In the genomic region with DNA sequence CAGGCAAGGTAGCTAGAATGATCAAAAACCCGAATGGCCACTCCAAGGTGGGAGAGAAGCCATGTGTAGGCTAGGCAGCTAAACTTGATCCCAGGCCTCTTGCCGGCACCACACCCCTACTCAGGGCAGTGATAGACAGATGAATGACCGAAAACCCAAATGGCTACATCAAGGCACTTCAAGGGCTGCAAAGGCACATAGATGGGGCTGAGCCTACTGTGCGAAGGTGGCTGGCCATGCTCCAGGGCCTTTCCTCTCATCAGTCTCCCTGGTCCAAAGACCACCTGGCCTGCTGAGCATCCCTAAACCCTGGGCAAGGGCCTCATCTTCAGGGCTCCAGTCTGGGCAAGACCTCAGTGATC, we compare ENCODE assay signal across 30 cellular contexts. TPM values are rescaled to one million over a fixed set of nuclear protein-coding genes. Genes with fewer than 3 reads are reported as not detected.
DNase-seq lines count a peak whose midpoint lies in the region; ATAC-seq, FAIRE-seq and TF ChIP-seq lines count a peak whose summit lies in the region.
"Had no signal": no experiment of that assay in that cellular context is flagged by ENCODE, and none has a peak within 500 bp of the region (broad histone marks: within the 10 kb centered on the region; RNA-seq: fewer than 3 reads in every experiment).

No MANE protein-coding gene starts in this region.

- H3K9me3 ChIP-seq in right cardiac atrium (ENCODE audit: control insufficient read depth, low read length) = no peaks in the 10 kb centered on the region
- no peaks in the 10 kb centered on the region; the same call in 2 of the 3 replicates for H3K9me3 ChIP-seq in GM12878 (replicated peaks; ENCODE audit: control insufficient read depth, insufficient read depth, low read length)
- H3K9me3 ChIP-seq in osteoblast (ENCODE audit: low read depth, low read length) = no peaks in the 10 kb centered on the region
- no peaks in the 10 kb centered on the region for H3K9me3 ChIP-seq in uterus
- H3K9me3 ChIP-seq: A549, body of pancreas, heart right ventricle, MG63, psoas muscle, SJSA1, thoracic aorta, vagina had no signal

- H3K79me2 ChIP-seq in GM12878 (ENCODE audit: control insufficient read depth, insufficient read depth, low read length) = no peaks in the 10 kb centered on the region
- H3K79me2 ChIP-seq in osteoblast (ENCODE audit: insufficient read depth, low read length) = no peaks in the 10 kb centered on the region

- TF ChIP-seq EP300 in GM12878 (IDR thresholded peaks at IDR 0.05; ENCODE audit: borderline replicate concordance in 1 of 2, control insufficient read depth in 1 of 2, low read depth in 2 of 2, low read length in 2 of 2) = no peak

- POLR2A ChIA-PET in GM12878 (lab: Charles Lee) = no interaction called here

- no peak overlapping the region for H3K4me3 ChIP-seq in right cardiac atrium (ENCODE audit: low read length)
- H3K4me3 ChIP-seq in GM12878 = no peak overlapping the region
- H3K4me3 ChIP-seq in osteoblast (ENCODE audit: insufficient read depth, low read length) = no peak overlapping the region
- H3K4me3 ChIP-seq in uterus = no peak overlapping the region
- H3K4me3 ChIP-seq: A549, body of pancreas, heart right ventricle, MG63, psoas muscle, SJSA1, thoracic aorta, vagina had no signal

- no peak overlapping the region for H3K27ac ChIP-seq in right cardiac atrium (ENCODE audit: low read length)
- H3K27ac ChIP-seq in GM12878 (ENCODE audit: control insufficient read depth, insufficient read depth) = no peak overlapping the region
- H3K27ac ChIP-seq in osteoblast (ENCODE audit: low read depth, low read length) = peak overlapping the region; percentile 58
- no peak overlapping the region for H3K27ac ChIP-seq in uterus
- H3K27ac ChIP-seq: A549, body of pancreas, HL-60, KMS-11, psoas muscle, SJSA1, thoracic aorta, vagina had no signal

- intact Hi-C loops in Right ventricle myocardium inferior (cut with DNase I) = no loop called here
- intact Hi-C loops in right cardiac atrium (cut with DNase I) = no loop called here
- intact Hi-C loops in GM12878 (cut with micrococcal nuclease; ENCODE audit: unreplicated experiment) = loop anchor here (2.0 kb wide), 1 partner anchor 97 kb away; no protein-coding TSS in a partner anchor
- intact Hi-C loops in uterus (cut with DNase I; ENCODE audit: low total_unique reads) = no loop called here

- no peak for TF ChIP-seq RAD21 in GM12878 (IDR thresholded peaks at IDR 0.05; ENCODE audit: insufficient read depth, low read depth, low read length)

- H3K27me3 ChIP-seq in right cardiac atrium (ENCODE audit: control insufficient read depth, insufficient read depth) = no peaks in the 10 kb centered on the region
- no peaks in the 10 kb centered on the region; a peak in 1 of 4 replicates for H3K27me3 ChIP-seq in GM12878 (replicated peaks in 1 of 2; ENCODE audit: control insufficient read depth in 2 of 2, insufficient read depth in 2 of 2, low read length in 1 of 2)
- peaks cover 8% of the 10 kb centered on the region for H3K27me3 ChIP-seq in osteoblast (ENCODE audit: insufficient read depth, low read length)
- no peaks in the 10 kb centered on the region for H3K27me3 ChIP-seq in uterus
- H3K27me3 ChIP-seq: body of pancreas, MG63, vagina had no signal

- WGBS in right cardiac atrium = 92% methylated on average over 4 of the region's 4 CpGs
- WGBS in GM12878 (ENCODE audit: insufficient coverage, insufficient replicate concordance, low lambda C conversion rate, missing lambda C conversion rate) = 61% methylated on average over 4 of the region's 4 CpGs

- H4K20me1 ChIP-seq in GM12878 (ENCODE audit: control insufficient read depth, insufficient read depth) = no peaks in the 10 kb centered on the region
- no peaks in the 10 kb centered on the region for H4K20me1 ChIP-seq in osteoblast (ENCODE audit: insufficient read depth, low read length)

- no TSS peak for BruUV-seq in GM12878 (replicated peaks; lab: Mats Ljungman, UMichigan)

- RAD21 ChIA-PET in GM12878 (lab: Charles Lee; ENCODE audit: unreplicated experiment) = interaction anchor here (0.8 to 5.0 kb wide), 2 partner anchors 95 to 109 kb away, joined by 3 to 33 read pairs; no protein-coding TSS in a partner anchor

- H3K36me3 ChIP-seq in GM12878 (ENCODE audit: control insufficient read depth in 2 of 2, insufficient read depth in 2 of 2, low read length in 1 of 2) = no peaks in the 10 kb centered on the region
- no peaks in the 10 kb centered on the region for H3K36me3 ChIP-seq in osteoblast (ENCODE audit: insufficient read depth, low read length)
- no peaks in the 10 kb centered on the region for H3K36me3 ChIP-seq in uterus
- H3K36me3 ChIP-seq: heart right ventricle, MG63, SJSA1, thoracic aorta, vagina had no signal

- CTCF ChIA-PET in GM12878 (lab: Yijun Ruan, JAX) = interaction anchor here (1.2 to 16.3 kb wide), 8 partner anchors 8 to 111 kb away, joined by 4 to 363 read pairs (median 40); a partner anchor contains a TSS

- TF ChIP-seq CTCF in GM12878 (IDR thresholded peaks at IDR 0.05 in 2 of 3, conservative IDR thresholded peaks at IDR 0.05 in 1 of 3; ENCODE audit: control insufficient read depth in 2 of 3, extremely low read depth in 1 of 3, insufficient read depth in 1 of 3, low read depth in 3 of 3, low read length in 3 of 3) = no peak
- TF ChIP-seq CTCF in osteoblast (IDR thresholded peaks at IDR 0.05; ENCODE audit: extremely low read depth, low read depth, low read length) = no peak
- no peak for TF ChIP-seq CTCF in uterus (IDR thresholded peaks at IDR 0.05)

- SMC1A ChIA-PET in GM12878 (lab: Charles Lee; ENCODE audit: uncharacterized antibody, unreplicated experiment) = interaction anchor here (1.1 to 2.8 kb wide), 5 partner anchors 9 to 97 kb away, joined by 3 to 28 read pairs (median 3); a partner anchor contains a TSS

- TF ChIP-seq POLR2A in GM12878 (IDR thresholded peaks at IDR 0.05; ENCODE audit: low read depth, low read length) = no peak
- no peak for TF ChIP-seq POLR2A in uterus (IDR thresholded peaks at IDR 0.05)

- DNase-seq in Right ventricle myocardium inferior (ENCODE audit: missing footprints) (peak; percentile 51), right cardiac atrium (no peak), GM12878 (ENCODE audit: low read depth, low spot score) (no peak), osteoblast (ENCODE audit: insufficient read length, low spot score, missing footprints) (no peak), NCI-H345 treated with DMSO at 0.1 percent for 48 hours (lab: John Stamatoyannopoulos, UW; ENCODE audit: unreplicated experiment) (no peak), uterus (no peak), NCI-H446 (lab: John Stamatoyannopoulos, UW) (no peak)
- DNase-seq: activated CD4-positive, alpha-beta T cell treated with anti-CD3 and anti-CD28 coated beads, Interleukin-2, amount 50 U/mL, for 1 hour; activated T-cell treated with anti-CD3 and anti-CD28 coated beads, Interleukin-2, amount 50 U/mL, for 1 hour; CD8-positive, alpha-beta T cell; heart right ventricle; naive thymus-derived CD8-positive, alpha-beta T cell; NCI-H1930; stimulated activated naive CD8-positive, alpha-beta T cell treated with anti-CD3 and anti-CD28 coated beads, Interleukin-15, Interleukin-2, amounts not matched to agents 100 U/mL and 50 U/mL, for 24 hours had no signal

- no peak overlapping the region; the same call in 1 of the 2 replicates for H2AFZ ChIP-seq in GM12878 (ENCODE audit: control insufficient read depth, low read depth, low read length)
- H2AFZ ChIP-seq in osteoblast (ENCODE audit: low read length) = no peak overlapping the region

- in situ Hi-C loops in GM12878 (cut with MboI) = no loop called here

- ATAC-seq in Right ventricle myocardium inferior (no peak), right cardiac atrium (no peak), GM12878 (no peak), GM19395 (IDR thresholded peaks at IDR 0.05; ENCODE audit: unreplicated experiment) (no peak)
- ATAC-seq: CD8-positive, alpha-beta T cell; naive thymus-derived CD8-positive, alpha-beta T cell had no signal

- H3K4me1 ChIP-seq in right cardiac atrium (ENCODE audit: control insufficient read depth, insufficient read depth, low read length) (no peaks in the 10 kb centered on the region), GM12878 (ENCODE audit: control insufficient read depth, insufficient read depth, low read length) (peaks cover 20% of the 10 kb centered on the region), osteoblast (ENCODE audit: insufficient read depth, low read length) (peaks cover 34% of the 10 kb centered on the region), uterus (no peaks in the 10 kb centered on the region)
- H3K4me1 ChIP-seq: body of pancreas, psoas muscle, SJSA1 had no signal

- no peak for FAIRE-seq in GM12878 (lab: Jason Lieb, UNC)
- FAIRE-seq: A549, endometrium, frontal cortex had no signal

- H3K4me2 ChIP-seq in GM12878 (ENCODE audit: control insufficient read depth, insufficient read depth) (no peak overlapping the region), osteoblast (ENCODE audit: insufficient read depth, low read length) (peak overlapping the region; percentile 30)
- H3K4me2 ChIP-seq: A549, KMS-11 had no signal

- H3K9ac ChIP-seq in GM12878 (ENCODE audit: control insufficient read depth, insufficient read depth, low read length) = no peak overlapping the region
- H3K9ac ChIP-seq: KMS-11 had no signal

RNA-seq across cellular contexts. Expression of a gene that starts 3.7 kb away (rescaled TPM):
- total RNA-seq in Right ventricle myocardium inferior (not detected), right cardiac atrium (not detected), GM12878 (2014; rRNA removed) (not detected in 2 replicates), GM12878 (2014; rRNA removed; fragmentation: Illumina TruSeq; extraction: Trizol) (not detected in 2 replicates), GM12878 (2021) (not detected in 2 replicates), osteoblast (not detected in 2 replicates), uterus (under 1 TPM in 1 of 4 donors, not detected in 3; 0.28 TPM)
- polyA plus RNA-seq in right cardiac atrium (not detected), GM12878 (2011; rRNA removed) (not detected in 2 replicates), GM12878 (2014; fragmentation: Illumina TruSeq; extraction: Trizol) (not detected in 2 replicates), GM12878 (2014; fragmentation: Nextera tagmentation; extraction: Ambion mirVana) (not detected), GM12878 (2014; rRNA removed) (not detected in 2 replicates), GM12878 (2016; fragmentation: Nextera tagmentation; extraction: Ambion mirVana) (not detected)
- total RNA-seq in GM12878 (2013; cell fraction: nucleolus; rRNA removed) = not detected in 2 replicates
- polyA plus RNA-seq in GM12878 (2011; ENCODE audit: low read depth) = not detected
- not detected in 2 replicates for polyA plus RNA-seq in GM12878 (2011; cell fraction: cytosol; rRNA removed)
- 0.01 TPM in 1 of 2 replicates, not detected in the other for polyA plus RNA-seq in GM12878 (2011; cell fraction: nucleus; rRNA removed)
- not detected in 2 replicates for polyA plus RNA-seq in GM12878 (2012)
- polyA minus RNA-seq in GM12878 (2011; rRNA and poly(A)+ RNA removed) = not detected in 2 replicates
- polyA minus RNA-seq in GM12878 (2011; cell fraction: cytosol; rRNA and poly(A)+ RNA removed) = not detected in 2 replicates
- not detected in 2 replicates for polyA minus RNA-seq in GM12878 (2011; cell fraction: nucleus; rRNA and poly(A)+ RNA removed)
- total RNA-seq: body of pancreas; CD8-positive, alpha-beta T cell; dermis microvascular lymphatic vessel endothelial cell; frontal cortex; H4; kidney epithelial cell; naive thymus-derived CD8-positive, alpha-beta T cell; psoas muscle; SJSA1; thoracic aorta; vagina had no signal
- polyA plus RNA-seq: A549; naive thymus-derived CD8-positive, alpha-beta T cell had no signal

RNA-seq across cellular contexts. Expression of a gene that starts 8.7 kb away (rescaled TPM):
- total RNA-seq in Right ventricle myocardium inferior (not detected), right cardiac atrium (not detected), GM12878 (2014; rRNA removed) (not detected in 2 replicates), GM12878 (2014; rRNA removed; fragmentation: Illumina TruSeq; extraction: Trizol) (not detected in 2 replicates), GM12878 (2021) (not detected in 2 replicates), osteoblast (not detected in 2 replicates), uterus (not detected)
- polyA plus RNA-seq in right cardiac atrium (not detected), GM12878 (2011; rRNA removed) (not detected in 2 replicates), GM12878 (2014; fragmentation: Illumina TruSeq; extraction: Trizol) (0.01 TPM in 1 of 2 replicates, not detected in the other), GM12878 (2014; fragmentation: Nextera tagmentation; extraction: Ambion mirVana) (not detected), GM12878 (2014; rRNA removed) (not detected in 2 replicates), GM12878 (2016; fragmentation: Nextera tagmentation; extraction: Ambion mirVana) (not detected)
- total RNA-seq in GM12878 (2013; cell fraction: nucleolus; rRNA removed) = not detected in 2 replicates
- not detected for polyA plus RNA-seq in GM12878 (2011; ENCODE audit: low read depth)
- not detected in 2 replicates for polyA plus RNA-seq in GM12878 (2011; cell fraction: cytosol; rRNA removed)
- polyA plus RNA-seq in GM12878 (2011; cell fraction: nucleus; rRNA removed) = 0.06 TPM in 1 of 2 replicates, not detected in the other
- not detected in 2 replicates for polyA plus RNA-seq in GM12878 (2012)
- polyA minus RNA-seq in GM12878 (2011; rRNA and poly(A)+ RNA removed) = not detected in 2 replicates
- not detected in 2 replicates for polyA minus RNA-seq in GM12878 (2011; cell fraction: cytosol; rRNA and poly(A)+ RNA removed)
- not detected in 2 replicates for polyA minus RNA-seq in GM12878 (2011; cell fraction: nucleus; rRNA and poly(A)+ RNA removed)
- total RNA-seq: CD8-positive, alpha-beta T cell; dermis microvascular lymphatic vessel endothelial cell; frontal cortex; H4; heart right ventricle; kidney epithelial cell; naive thymus-derived CD8-positive, alpha-beta T cell; psoas muscle; SJSA1; thoracic aorta; vagina had no signal
- polyA plus RNA-seq: A549; heart right ventricle; liver; naive thymus-derived CD8-positive, alpha-beta T cell had no signal

RNA-seq across cellular contexts. Expression of a gene that starts 56.8 kb away (rescaled TPM):
- 104 TPM for total RNA-seq in Right ventricle myocardium inferior
- total RNA-seq in right cardiac atrium = 100 to 1,000 TPM; 128 to 160 (median 141) TPM
- polyA plus RNA-seq in right cardiac atrium = 152 TPM
- total RNA-seq in GM12878 (2013; cell fraction: nucleolus; rRNA removed) = 249 and 264 TPM in 2 replicates
- total RNA-seq in GM12878 (2014; rRNA removed) = 222 and 237 TPM in 2 replicates
- 187 TPM in 2 replicates for total RNA-seq in GM12878 (2014; rRNA removed; fragmentation: Illumina TruSeq; extraction: Trizol)
- 196 and 198 TPM in 2 replicates for total RNA-seq in GM12878 (2021)
- polyA plus RNA-seq in GM12878 (2011; ENCODE audit: low read depth) = 59.6 TPM
- 140 and 160 TPM in 2 replicates for polyA plus RNA-seq in GM12878 (2011; rRNA removed)
- polyA plus RNA-seq in GM12878 (2011; cell fraction: cytosol; rRNA removed) = 147 and 202 TPM in 2 replicates
- polyA plus RNA-seq in GM12878 (2011; cell fraction: nucleus; rRNA removed) = 281 and 380 TPM in 2 replicates
- polyA plus RNA-seq in GM12878 (2012) = 89.0 and 90.7 TPM in 2 replicates
- 185 and 227 TPM in 2 replicates for polyA plus RNA-seq in GM12878 (2014; fragmentation: Illumina TruSeq; extraction: Trizol)
- 10 to 100 TPM; 45.7 to 77.2 TPM for polyA plus RNA-seq in GM12878 (2014; fragmentation: Nextera tagmentation; extraction: Ambion mirVana)
- 195 and 201 TPM in 2 replicates for polyA plus RNA-seq in GM12878 (2014; rRNA removed)
- 100 to 1,000 TPM; 224 to 230 TPM for polyA plus RNA-seq in GM12878 (2016; fragmentation: Nextera tagmentation; extraction: Ambion mirVana)
- polyA minus RNA-seq in GM12878 (2011; rRNA and poly(A)+ RNA removed) = 100 and 128 TPM in 2 replicates
- 41.8 and 48.6 TPM in 2 replicates for polyA minus RNA-seq in GM12878 (2011; cell fraction: cytosol; rRNA and poly(A)+ RNA removed)
- 101 and 204 TPM in 2 replicates for polyA minus RNA-seq in GM12878 (2011; cell fraction: nucleus; rRNA and poly(A)+ RNA removed)
- 150 and 162 TPM in 2 replicates for total RNA-seq in osteoblast
- total RNA-seq in uterus = 100 to 1,000 TPM; 121 to 200 (median 141) TPM
